Comparison of ENCODE assay signal across 10 cellular contexts in the genomic region with DNA sequence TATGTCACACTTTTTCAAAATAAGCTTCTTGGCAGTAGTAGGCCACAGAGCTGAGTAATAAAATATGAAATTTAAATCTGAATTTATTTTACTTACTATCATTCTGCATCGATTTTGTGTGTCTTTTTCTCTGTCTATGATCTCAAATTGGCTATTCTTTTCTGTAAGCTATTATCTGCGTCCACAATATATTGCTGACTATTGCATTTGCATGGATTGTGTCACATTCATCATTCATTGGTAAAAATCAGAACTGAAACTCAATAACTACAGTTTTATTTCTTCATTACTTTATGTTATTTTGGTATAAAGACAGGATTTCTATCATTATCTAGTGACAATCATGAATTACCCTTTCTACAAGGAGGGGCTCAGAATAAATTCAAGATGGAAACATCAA.
"Had no signal": no experiment of that assay in that cellular context is flagged by ENCODE, and none has a peak within 500 bp of the region (broad histone marks: within the 10 kb centered on the region; RNA-seq: fewer than 3 reads in every experiment).

No MANE protein-coding gene starts in this region.

- DNase-seq: GM23248, GOT3, H7, HFFc6, Karpas-422, KBM-7 had no signal

- H3K36me3 ChIP-seq: HAP-1 had no signal

- H3K9ac ChIP-seq: GM23248, KMS-11 had no signal

- H3K4me3 ChIP-seq: GM23248, HAP-1 had no signal

- H3K9me3 ChIP-seq: HAP-1 had no signal

- H3K27ac ChIP-seq: GM23248, KMS-11 had no signal

- H3K4me2 ChIP-seq: KMS-11 had no signal

- H3K4me1 ChIP-seq: HAP-1 had no signal

- H2AFZ ChIP-seq: GM23248 had no signal

- FAIRE-seq: HTR-8/SVneo had no signal

- ATAC-seq: HCT116 had no signal
